ENCODE assay signal across 18 cellular contexts in genomic region chr5:55022454-55022853, GRCh38. TPM values are rescaled to one million over a fixed set of nuclear protein-coding genes. Genes with fewer than 3 reads are reported as not detected.
DNase-seq lines count a peak whose midpoint lies in the region; ATAC-seq and TF ChIP-seq lines count a peak whose summit lies in the region.
"Had no signal": no experiment of that assay in that cellular context is flagged by ENCODE, and none has a peak within 500 bp of the region (broad histone marks: within the 10 kb centered on the region; RNA-seq: fewer than 3 reads in every experiment).

No MANE protein-coding gene starts in this region.

- H3K27me3 ChIP-seq in SJCRH30: peaks cover 3% of the 10 kb centered on the region; the same call in 1 of the 2 replicates

- no peak overlapping the region for H3K27ac ChIP-seq in SJCRH30
- H3K27ac ChIP-seq: A549, C4-2B had no signal

- no peaks in the 10 kb centered on the region for H3K36me3 Mint-ChIP-seq in activated T-cell treated with anti-CD3 and anti-CD28 coated beads, Interleukin-2, amount 50 U/mL, for 72 hours (ENCODE audit: insufficient read depth in 2 of 2)
- H3K36me3 Mint-ChIP-seq in activated T-helper 1 cell treated with anti-CD3 and anti-CD28 coated beads, Interleukin-12 subunit alpha, Interleukin-12 subunit beta, Interleukin-2, Interleukin-4 antibody, amounts not matched to agents 30 ng/mL and 10 ng/mL and 1 ng/mL, durations not matched to agents 14 hours and 24 hours and 36 hours (ENCODE audit: low read depth): peaks cover 25% of the 10 kb centered on the region
- H3K36me3 Mint-ChIP-seq in natural killer cell treated with Interleukin-12 subunit alpha and Interleukin-12 subunit beta and Interleukin-15 and Interleukin-18, amount 100 ng/mL, for 72 hours: peaks cover 6% of the 10 kb centered on the region
- no peaks in the 10 kb centered on the region for H3K36me3 Mint-ChIP-seq in type B pancreatic cell

- no peak for TF ChIP-seq CTCF in type B pancreatic cell (conservative IDR thresholded peaks at IDR 0.05)

- peak overlapping the region; percentile 11 for H3K27ac Mint-ChIP-seq in activated T-cell treated with anti-CD3 and anti-CD28 coated beads, Interleukin-2, amount 50 U/mL, for 72 hours
- H3K27ac Mint-ChIP-seq in activated T-helper 1 cell treated with anti-CD3 and anti-CD28 coated beads, Interleukin-12 subunit alpha, Interleukin-12 subunit beta, Interleukin-2, Interleukin-4 antibody, amounts not matched to agents 30 ng/mL and 10 ng/mL and 1 ng/mL, durations not matched to agents 14 hours and 24 hours and 36 hours: no peak overlapping the region
- H3K27ac Mint-ChIP-seq in natural killer cell treated with Interleukin-12 subunit alpha and Interleukin-12 subunit beta and Interleukin-15 and Interleukin-18, amount 100 ng/mL, for 72 hours: peak overlapping the region; percentile 60 to 93
- H3K27ac Mint-ChIP-seq in type B pancreatic cell: no peak overlapping the region

- no peaks in the 10 kb centered on the region for H3K4me1 ChIP-seq in SJCRH30
- H3K4me1 ChIP-seq: A549 had no signal

- no peak for ATAC-seq in activated T-cell treated with anti-CD3 and anti-CD28 coated beads, Interleukin-2, amount 50 U/mL, for 72 hours (replicated peaks in 1 of 2)
- peak in 1 of 2 donors; percentile 57 for ATAC-seq in natural killer cell treated with Interleukin-12 subunit alpha and Interleukin-12 subunit beta and Interleukin-15 and Interleukin-18, amount 100 ng/mL, for 72 hours
- ATAC-seq: A549, PC-3 had no signal

- H3K4me3 ChIP-seq in Jurkat, Clone E6-1 (ENCODE audit: low read length): no peak overlapping the region
- no peak overlapping the region for H3K4me3 ChIP-seq in SJCRH30
- H3K4me3 ChIP-seq: A549 had no signal

- peak overlapping the region in 1 of 2 donors; percentile 2 for H3K4me3 Mint-ChIP-seq in activated T-cell treated with anti-CD3 and anti-CD28 coated beads, Interleukin-2, amount 50 U/mL, for 72 hours
- peak overlapping the region; percentile 21 for H3K4me3 Mint-ChIP-seq in activated T-helper 1 cell treated with anti-CD3 and anti-CD28 coated beads, Interleukin-12 subunit alpha, Interleukin-12 subunit beta, Interleukin-2, Interleukin-4 antibody, amounts not matched to agents 30 ng/mL and 10 ng/mL and 1 ng/mL, durations not matched to agents 14 hours and 24 hours and 36 hours
- peak overlapping the region; percentile 50 for H3K4me3 Mint-ChIP-seq in natural killer cell treated with Interleukin-12 subunit alpha and Interleukin-12 subunit beta and Interleukin-15 and Interleukin-18, amount 100 ng/mL, for 72 hours
- no peak overlapping the region for H3K4me3 Mint-ChIP-seq in type B pancreatic cell

- H3K9me3 ChIP-seq in SJCRH30 (replicated peaks): no peaks in the 10 kb centered on the region
- H3K9me3 ChIP-seq: A549 had no signal

- H3K9me3 Mint-ChIP-seq in activated T-cell treated with anti-CD3 and anti-CD28 coated beads, Interleukin-2, amount 50 U/mL, for 72 hours: peaks cover 0 to 1% of the 10 kb centered on the region in 2 donors
- peaks cover 16% of the 10 kb centered on the region for H3K9me3 Mint-ChIP-seq in activated T-helper 1 cell treated with anti-CD3 and anti-CD28 coated beads, Interleukin-12 subunit alpha, Interleukin-12 subunit beta, Interleukin-2, Interleukin-4 antibody, amounts not matched to agents 30 ng/mL and 10 ng/mL and 1 ng/mL, durations not matched to agents 14 hours and 24 hours and 36 hours
- H3K9me3 Mint-ChIP-seq in natural killer cell treated with Interleukin-12 subunit alpha and Interleukin-12 subunit beta and Interleukin-15 and Interleukin-18, amount 100 ng/mL, for 72 hours: peaks cover 6% of the 10 kb centered on the region
- H3K9me3 Mint-ChIP-seq in type B pancreatic cell: no peaks in the 10 kb centered on the region

- peaks cover 52% of the 10 kb centered on the region for H3K4me1 Mint-ChIP-seq in activated T-cell treated with anti-CD3 and anti-CD28 coated beads, Interleukin-2, amount 50 U/mL, for 72 hours (ENCODE audit: low read depth)
- peaks cover 62% of the 10 kb centered on the region for H3K4me1 Mint-ChIP-seq in activated T-helper 1 cell treated with anti-CD3 and anti-CD28 coated beads, Interleukin-12 subunit alpha, Interleukin-12 subunit beta, Interleukin-2, Interleukin-4 antibody, amounts not matched to agents 30 ng/mL and 10 ng/mL and 1 ng/mL, durations not matched to agents 14 hours and 24 hours and 36 hours (ENCODE audit: low read depth)
- peaks cover 47 to 53% of the 10 kb centered on the region in 2 donors for H3K4me1 Mint-ChIP-seq in natural killer cell treated with Interleukin-12 subunit alpha and Interleukin-12 subunit beta and Interleukin-15 and Interleukin-18, amount 100 ng/mL, for 72 hours (ENCODE audit: low read depth in 2 of 2)
- H3K4me1 Mint-ChIP-seq in type B pancreatic cell (ENCODE audit: unreplicated experiment): no peaks in the 10 kb centered on the region

- H3K36me3 ChIP-seq in SJCRH30: no peaks in the 10 kb centered on the region

- DNase-seq in activated T-cell treated with anti-CD3 and anti-CD28 coated beads, Interleukin-2, amount 50 U/mL, for 72 hours: no peak
- no peak for DNase-seq in activated T-cell treated with anti-CD3 and anti-CD28 coated beads, Interleukin-2, amount 50 U/mL, for 48 hours
- peak; percentile 70 for DNase-seq in Jurkat, Clone E6-1 (ENCODE audit: low read depth, low spot score)
- DNase-seq in activated T-helper 1 cell treated with anti-CD3 and anti-CD28 coated beads, Interleukin-12 subunit alpha, Interleukin-12 subunit beta, Interleukin-2, Interleukin-4 antibody, amounts not matched to agents 30 ng/mL and 10 ng/mL and 1 ng/mL, durations not matched to agents 14 hours and 24 hours and 36 hours (ENCODE audit: low spot score): no peak
- no peak for DNase-seq in natural killer cell treated with Interleukin-12 subunit alpha and Interleukin-12 subunit beta and Interleukin-15 and Interleukin-18, amount 100 ng/mL, for 72 hours (ENCODE audit: low spot score)
- DNase-seq in type B pancreatic cell (ENCODE audit: extremely low spot score, unreplicated experiment) (no peak), SJCRH30 (no peak)
- no peak for DNase-seq in stimulated activated naive CD4-positive, alpha-beta T cell treated with Interleukin-2 at 50 U/mL for 16 hours (lab: John Stamatoyannopoulos, UW)
- DNase-seq: KBM-7, NCI-H1048, NCI-H146, NCI-H2081 treated with DMSO at 0.1 percent for 48 hours, NCI-H226, PC-3 had no signal

- intact Hi-C loops in activated T-helper 1 cell treated with anti-CD3 and anti-CD28 coated beads, Interleukin-12 subunit alpha, Interleukin-12 subunit beta, Interleukin-2, Interleukin-4 antibody, amounts not matched to agents 30 ng/mL and 10 ng/mL and 1 ng/mL, durations not matched to agents 14 hours and 24 hours and 36 hours (cut with micrococcal nuclease): loop anchor here (10.0 kb wide), 1 partner anchor 378 kb away; no protein-coding TSS in a partner anchor

- H3K27me3 Mint-ChIP-seq in activated T-cell treated with anti-CD3 and anti-CD28 coated beads, Interleukin-2, amount 50 U/mL, for 72 hours (ENCODE audit: low read depth): peaks cover 15% of the 10 kb centered on the region
- no peaks in the 10 kb centered on the region for H3K27me3 Mint-ChIP-seq in activated T-helper 1 cell treated with anti-CD3 and anti-CD28 coated beads, Interleukin-12 subunit alpha, Interleukin-12 subunit beta, Interleukin-2, Interleukin-4 antibody, amounts not matched to agents 30 ng/mL and 10 ng/mL and 1 ng/mL, durations not matched to agents 14 hours and 24 hours and 36 hours (ENCODE audit: insufficient read depth)
- no peaks in the 10 kb centered on the region for H3K27me3 Mint-ChIP-seq in natural killer cell treated with Interleukin-12 subunit alpha and Interleukin-12 subunit beta and Interleukin-15 and Interleukin-18, amount 100 ng/mL, for 72 hours
- peaks cover 6% of the 10 kb centered on the region for H3K27me3 Mint-ChIP-seq in type B pancreatic cell

RNA-seq across cellular contexts. Expression of gene GZMK, which starts 1.6 kb away (rescaled TPM):
- total RNA-seq in activated T-cell treated with anti-CD3 and anti-CD28 coated beads, Interleukin-2, amount 50 U/mL, for 72 hours: 1 to 10 TPM; 1.0 to 7.6 TPM
- not detected for polyA plus RNA-seq in Jurkat, Clone E6-1 (2012; ENCODE audit: insufficient read depth, insufficient read length)
- total RNA-seq in activated T-helper 1 cell treated with anti-CD3 and anti-CD28 coated beads, Interleukin-12 subunit alpha, Interleukin-12 subunit beta, Interleukin-2, Interleukin-4 antibody, amounts not matched to agents 30 ng/mL and 10 ng/mL and 1 ng/mL, durations not matched to agents 14 hours and 24 hours and 36 hours: 6.2 and 7.0 TPM in 2 replicates
- total RNA-seq in natural killer cell treated with Interleukin-12 subunit alpha and Interleukin-12 subunit beta and Interleukin-15 and Interleukin-18, amount 100 ng/mL, for 72 hours: 1 to 10 TPM; 4.7 to 7.4 TPM
- not detected in 2 replicates for total RNA-seq in type B pancreatic cell (ENCODE audit: low replicate concordance)
- not detected in 2 replicates for total RNA-seq in SJCRH30 (2014; rRNA removed; shearing (Covaris generic))
- total RNA-seq: H1, M059J, PC-3 had no signal
- polyA plus RNA-seq: A549, H1 had no signal

RNA-seq across cellular contexts. Expression of gene ESM1, which starts 37.1 kb away (rescaled TPM):
- total RNA-seq in activated T-cell treated with anti-CD3 and anti-CD28 coated beads, Interleukin-2, amount 50 U/mL, for 72 hours: under 1 TPM in 1 of 2 donors, not detected in 1; 0.23 TPM
- not detected for polyA plus RNA-seq in Jurkat, Clone E6-1 (2012; ENCODE audit: insufficient read depth, insufficient read length)
- total RNA-seq in activated T-helper 1 cell treated with anti-CD3 and anti-CD28 coated beads, Interleukin-12 subunit alpha, Interleukin-12 subunit beta, Interleukin-2, Interleukin-4 antibody, amounts not matched to agents 30 ng/mL and 10 ng/mL and 1 ng/mL, durations not matched to agents 14 hours and 24 hours and 36 hours: not detected in 2 replicates
- under 1 TPM in 1 of 2 donors, not detected in 1; 0.73 TPM for total RNA-seq in natural killer cell treated with Interleukin-12 subunit alpha and Interleukin-12 subunit beta and Interleukin-15 and Interleukin-18, amount 100 ng/mL, for 72 hours
- total RNA-seq in type B pancreatic cell (ENCODE audit: low replicate concordance): 0.17 and 0.29 TPM in 2 replicates
- total RNA-seq in SJCRH30 (2014; rRNA removed; shearing (Covaris generic)): not detected in 2 replicates
- total RNA-seq: H1 had no signal
- polyA plus RNA-seq: A549, H1 had no signal

Comparison
In these comparisons a context has a peak if more than half of its experiments do, and no peak if none do; other contexts are left out.
1. H3K27ac Mint-ChIP-seq: peak in activated T-cell treated with anti-CD3 and anti-CD28 coated beads, Interleukin-2, amount 50 U/mL, for 72 hours (single experiment) and natural killer cell treated with Interleukin-12 subunit alpha and Interleukin-12 subunit beta and Interleukin-15 and Interleukin-18, amount 100 ng/mL, for 72 hours (2 of 2); none in activated T-helper 1 cell treated with anti-CD3 and anti-CD28 coated beads, Interleukin-12 subunit alpha, Interleukin-12 subunit beta, Interleukin-2, Interleukin-4 antibody, amounts not matched to agents 30 ng/mL and 10 ng/mL and 1 ng/mL, durations not matched to agents 14 hours and 24 hours and 36 hours (single experiment) and type B pancreatic cell (single experiment).